In genomic region chr1:209703834-209704504, GRCh38 we compare ENCODE assay signal across 14 cellular contexts. TPM values are rescaled to one million over a fixed set of nuclear protein-coding genes. Genes with fewer than 3 reads are reported as not detected.
DNase-seq lines count a peak whose midpoint lies in the region; ATAC-seq, FAIRE-seq and TF ChIP-seq lines count a peak whose summit lies in the region.
"Had no signal": no experiment of that assay in that cellular context is flagged by ENCODE, and none has a peak within 500 bp of the region (broad histone marks: within the 10 kb centered on the region; RNA-seq: fewer than 3 reads in every experiment).

No MANE protein-coding gene starts in this region.

- TF ChIP-seq POLR2A in GM12878 (IDR thresholded peaks at IDR 0.05; ENCODE audit: low read depth, low read length) (no peak), esophagus squamous epithelium (IDR thresholded peaks at IDR 0.05) (no peak)

- FAIRE-seq in GM12878 (lab: Jason Lieb, UNC), result no peak
- FAIRE-seq: frontal cortex, H1, islet of Langerhans had no signal

- peak overlapping the region; percentile 53 for H3K4me2 ChIP-seq in GM12878 (ENCODE audit: control insufficient read depth, insufficient read depth)

- H3K36me3 ChIP-seq in GM12878 (ENCODE audit: control insufficient read depth in 2 of 2, insufficient read depth in 2 of 2, low read length in 1 of 2) (no peaks in the 10 kb centered on the region), esophagus squamous epithelium (no peaks in the 10 kb centered on the region)
- H3K36me3 ChIP-seq: suprapubic skin had no signal

- H3K4me3 ChIP-seq in GM12865 (ENCODE audit: low read depth, low read length), result no peak overlapping the region
- H3K4me3 ChIP-seq in GM12878, result no peak overlapping the region
- H3K4me3 ChIP-seq in esophagus squamous epithelium, result no peak overlapping the region

- no peaks in the 10 kb centered on the region for H3K79me2 ChIP-seq in GM12878 (ENCODE audit: control insufficient read depth, insufficient read depth, low read length)

- POLR2A ChIA-PET in GM12878 (lab: Charles Lee), result interaction anchor here (0.6 to 1.2 kb wide), 2 partner anchors 40 to 81 kb away, joined by 3 read pairs; no protein-coding TSS in a partner anchor

- H2AFZ ChIP-seq in GM12878 (ENCODE audit: control insufficient read depth, low read depth, low read length), result no peak overlapping the region

- ATAC-seq in GM18867 (IDR thresholded peaks at IDR 0.05; ENCODE audit: unreplicated experiment), result peak; percentile 71
- peak; percentile 75 for ATAC-seq in HG03378 (IDR thresholded peaks at IDR 0.05; ENCODE audit: unreplicated experiment)
- peak; percentile 55 for ATAC-seq in GM12878

- H4K20me1 ChIP-seq in GM12878 (ENCODE audit: control insufficient read depth, insufficient read depth), result no peaks in the 10 kb centered on the region

- H3K9me3 ChIP-seq in GM12878 (replicated peaks; ENCODE audit: control insufficient read depth, insufficient read depth, low read length) (no peaks in the 10 kb centered on the region), esophagus squamous epithelium (no peaks in the 10 kb centered on the region)
- H3K9me3 ChIP-seq: suprapubic skin had no signal

- no peak overlapping the region for H3K27ac ChIP-seq in GM12878 (ENCODE audit: control insufficient read depth, insufficient read depth)
- H3K27ac ChIP-seq in esophagus squamous epithelium, result peak overlapping the region in 1 of 4 donors; percentile 31

- intact Hi-C loops in GM12878 (cut with micrococcal nuclease; ENCODE audit: unreplicated experiment) (no loop called here), esophagus squamous epithelium (cut with DNase I) (no loop called here)

- 17% methylated on average over 6 of the region's 6 CpGs for WGBS in GM12878 (ENCODE audit: insufficient coverage, insufficient replicate concordance, low lambda C conversion rate, missing lambda C conversion rate)
- WGBS in esophagus squamous epithelium, 2 donors, result 51 to 71% methylated on average over 6 of the region's 6 CpGs

- SMC1A ChIA-PET in GM12878 (lab: Charles Lee; ENCODE audit: uncharacterized antibody, unreplicated experiment), result interaction anchor here (0.6 to 2.3 kb wide), 15 partner anchors 14 to 183 kb away, joined by 3 to 10 read pairs (median 4); partner anchors contain the start of gene G0S2

- BruUV-seq in GM12878 (replicated peaks; lab: Mats Ljungman, UMichigan), result no TSS peak

- peak; percentile 14 for DNase-seq in GM12865 (ENCODE audit: low read depth)
- no peak for DNase-seq in GM12878 (ENCODE audit: low read depth, low spot score)
- DNase-seq in DMS153 treated with DMSO at 0.1 percent for 48 hours (lab: John Stamatoyannopoulos, UW; ENCODE audit: unreplicated experiment), result no peak
- no peak for DNase-seq in NCI-H1694 treated with DMSO at 0.1 percent for 48 hours (lab: John Stamatoyannopoulos, UW)
- no peak for DNase-seq in esophagus squamous epithelium (lab: John Stamatoyannopoulos, UW)
- DNase-seq: activated CD8-positive, alpha-beta memory T cell treated with anti-CD3 and anti-CD28 coated beads, Interleukin-2, amount 50 U/mL, for 4 hours; effector CD8-positive, alpha-beta T cell; NCI-H526 treated with DMSO at 0.1 percent for 48 hours had no signal

- H3K9ac ChIP-seq in GM12878 (ENCODE audit: control insufficient read depth, insufficient read depth, low read length), result no peak overlapping the region

- TF ChIP-seq EP300 in GM12878 (IDR thresholded peaks at IDR 0.05; ENCODE audit: borderline replicate concordance in 1 of 2, control insufficient read depth in 1 of 2, low read depth in 2 of 2, low read length in 2 of 2), result no peak

- H3K27me3 ChIP-seq in GM12878 (replicated peaks in 1 of 2; ENCODE audit: control insufficient read depth in 2 of 2, insufficient read depth in 2 of 2, low read length in 1 of 2) (no peaks in the 10 kb centered on the region), esophagus squamous epithelium (no peaks in the 10 kb centered on the region)
- H3K27me3 ChIP-seq: suprapubic skin had no signal

- RAD21 ChIA-PET in GM12878 (lab: Charles Lee; ENCODE audit: unreplicated experiment), result interaction anchor here (0.6 to 2.5 kb wide), 13 partner anchors 11 to 129 kb away, joined by 3 to 11 read pairs (median 3); no protein-coding TSS in a partner anchor

- no peak for TF ChIP-seq CTCF in GM12865 (IDR thresholded peaks at IDR 0.05; ENCODE audit: insufficient read depth, low read depth, low read length, missing control alignments)
- no peak for TF ChIP-seq CTCF in GM12878 (IDR thresholded peaks at IDR 0.05 in 2 of 3, conservative IDR thresholded peaks at IDR 0.05 in 1 of 3; ENCODE audit: control insufficient read depth in 2 of 3, extremely low read depth in 1 of 3, insufficient read depth in 1 of 3, low read depth in 3 of 3, low read length in 3 of 3)
- TF ChIP-seq CTCF in esophagus squamous epithelium (IDR thresholded peaks at IDR 0.05), result no peak

- in situ Hi-C loops in GM12878 (cut with MboI), result no loop called here

- no peak for TF ChIP-seq RAD21 in GM12878 (IDR thresholded peaks at IDR 0.05; ENCODE audit: insufficient read depth, low read depth, low read length)

- peaks cover 3% of the 10 kb centered on the region; the same call in 1 of the 2 replicates for H3K4me1 ChIP-seq in GM12878 (ENCODE audit: control insufficient read depth, insufficient read depth, low read length)
- H3K4me1 ChIP-seq in esophagus squamous epithelium, result no peaks in the 10 kb centered on the region

- CTCF ChIA-PET in GM12878 (lab: Yijun Ruan, JAX), result interaction anchor here (0.6 to 4.6 kb wide), 13 partner anchors 10 to 138 kb away, joined by 3 to 27 read pairs (median 3); no protein-coding TSS in a partner anchor

RNA-seq across cellular contexts. Expression of gene HSD11B1, which starts 0.7 kb away (rescaled TPM):
- not detected in 2 replicates for total RNA-seq in GM12878 (2013; cell fraction: nucleolus; rRNA removed)
- total RNA-seq in GM12878 (2014; rRNA removed) (not detected in 2 replicates), GM12878 (2014; rRNA removed; fragmentation: Illumina TruSeq; extraction: Trizol) (not detected in 2 replicates), GM12878 (2021) (not detected in 2 replicates), esophagus squamous epithelium (1 to 10 TPM in 3 of 4 donors, not detected in 1; 1.5 to 5.9 (median 4.0) TPM)
- not detected for polyA plus RNA-seq in GM12878 (2011; ENCODE audit: low read depth)
- polyA plus RNA-seq in GM12878 (2011; rRNA removed) (0.10 and 0.15 TPM in 2 replicates), GM12878 (2014; fragmentation: Illumina TruSeq; extraction: Trizol) (not detected in 2 replicates), GM12878 (2014; fragmentation: Nextera tagmentation; extraction: Ambion mirVana) (under 1 TPM; 0.04 to 0.27 TPM), GM12878 (2014; rRNA removed) (0.05 TPM in 1 of 2 replicates, not detected in the other), GM12878 (2016; fragmentation: Nextera tagmentation; extraction: Ambion mirVana) (not detected)
- polyA plus RNA-seq in GM12878 (2011; cell fraction: cytosol; rRNA removed), result 0.07 TPM in 1 of 2 replicates, not detected in the other
- polyA plus RNA-seq in GM12878 (2011; cell fraction: nucleus; rRNA removed), result 0.13 TPM in 1 of 2 replicates, not detected in the other
- not detected in 2 replicates for polyA plus RNA-seq in GM12878 (2012)
- 0.26 TPM in 1 of 2 replicates, not detected in the other for polyA minus RNA-seq in GM12878 (2011; rRNA and poly(A)+ RNA removed)
- polyA minus RNA-seq in GM12878 (2011; cell fraction: cytosol; rRNA and poly(A)+ RNA removed), result not detected in 2 replicates
- polyA minus RNA-seq in GM12878 (2011; cell fraction: nucleus; rRNA and poly(A)+ RNA removed), result not detected in 2 replicates
- total RNA-seq: frontal cortex, H1 had no signal
- polyA plus RNA-seq: H1 had no signal

RNA-seq across cellular contexts. Expression of gene G0S2, which starts 28.8 kb away (rescaled TPM):
- 0.69 TPM in 1 of 2 replicates, not detected in the other for total RNA-seq in GM12878 (2013; cell fraction: nucleolus; rRNA removed)
- total RNA-seq in GM12878 (2014; rRNA removed), result 0.22 and 0.34 TPM in 2 replicates
- 0.18 TPM in 1 of 2 replicates, not detected in the other for total RNA-seq in GM12878 (2014; rRNA removed; fragmentation: Illumina TruSeq; extraction: Trizol)
- total RNA-seq in GM12878 (2021), result 0.24 and 0.51 TPM in 2 replicates
- not detected for polyA plus RNA-seq in GM12878 (2011; ENCODE audit: low read depth)
- polyA plus RNA-seq in GM12878 (2011; rRNA removed), result 0.13 and 0.26 TPM in 2 replicates
- 0.31 and 0.32 TPM in 2 replicates for polyA plus RNA-seq in GM12878 (2011; cell fraction: cytosol; rRNA removed)
- polyA plus RNA-seq in GM12878 (2011; cell fraction: nucleus; rRNA removed), result 0.18 TPM in 1 of 2 replicates, not detected in the other
- 1.2 and 3.6 TPM in 2 replicates for polyA plus RNA-seq in GM12878 (2012)
- polyA plus RNA-seq in GM12878 (2014; fragmentation: Illumina TruSeq; extraction: Trizol), result 0.13 TPM in 1 of 2 replicates, not detected in the other
- polyA plus RNA-seq in GM12878 (2014; fragmentation: Nextera tagmentation; extraction: Ambion mirVana), result under 1 TPM; 0.07 to 0.08 TPM
- polyA plus RNA-seq in GM12878 (2014; rRNA removed), result 0.26 TPM in 1 of 2 replicates, not detected in the other
- under 1 TPM; 0.20 to 0.48 TPM for polyA plus RNA-seq in GM12878 (2016; fragmentation: Nextera tagmentation; extraction: Ambion mirVana)
- polyA minus RNA-seq in GM12878 (2011; rRNA and poly(A)+ RNA removed), result not detected in 2 replicates
- polyA minus RNA-seq in GM12878 (2011; cell fraction: cytosol; rRNA and poly(A)+ RNA removed), result not detected in 2 replicates
- polyA minus RNA-seq in GM12878 (2011; cell fraction: nucleus; rRNA and poly(A)+ RNA removed), result not detected in 2 replicates
- total RNA-seq in esophagus squamous epithelium, result 10 to 100 TPM in 1 of 4 donors, 1 to 10 TPM in 3; 6.7 to 25.2 (median 7.1) TPM

RNA-seq across cellular contexts. Expression of gene LAMB3, which starts 51.7 kb away (rescaled TPM):
- total RNA-seq in GM12878 (2013; cell fraction: nucleolus; rRNA removed), result 1.8 and 2.5 TPM in 2 replicates
- 0.11 and 1.2 TPM in 2 replicates for total RNA-seq in GM12878 (2014; rRNA removed)
- total RNA-seq in GM12878 (2014; rRNA removed; fragmentation: Illumina TruSeq; extraction: Trizol), result 0.09 TPM in 2 replicates
- total RNA-seq in GM12878 (2021), result 0.31 and 0.64 TPM in 2 replicates
- polyA plus RNA-seq in GM12878 (2011; ENCODE audit: low read depth), result 0.14 TPM
- polyA plus RNA-seq in GM12878 (2011; rRNA removed), result 0.92 and 1.8 TPM in 2 replicates
- polyA plus RNA-seq in GM12878 (2011; cell fraction: cytosol; rRNA removed), result 2.2 and 2.6 TPM in 2 replicates
- polyA plus RNA-seq in GM12878 (2011; cell fraction: nucleus; rRNA removed), result 2.1 and 4.1 TPM in 2 replicates
- polyA plus RNA-seq in GM12878 (2012), result 0.44 and 0.65 TPM in 2 replicates
- 0.04 TPM in 1 of 2 replicates, not detected in the other for polyA plus RNA-seq in GM12878 (2014; fragmentation: Illumina TruSeq; extraction: Trizol)
- under 1 TPM in 1 of 2 experiments, not detected in 1; 0.04 TPM for polyA plus RNA-seq in GM12878 (2014; fragmentation: Nextera tagmentation; extraction: Ambion mirVana)
- 0.10 and 0.25 TPM in 2 replicates for polyA plus RNA-seq in GM12878 (2014; rRNA removed)
- polyA plus RNA-seq in GM12878 (2016; fragmentation: Nextera tagmentation; extraction: Ambion mirVana), result under 1 TPM; 0.10 to 0.19 TPM
- polyA minus RNA-seq in GM12878 (2011; rRNA and poly(A)+ RNA removed), result 1.6 and 2.9 TPM in 2 replicates
- polyA minus RNA-seq in GM12878 (2011; cell fraction: cytosol; rRNA and poly(A)+ RNA removed), result 2.3 and 2.5 TPM in 2 replicates
- 2.1 and 2.7 TPM in 2 replicates for polyA minus RNA-seq in GM12878 (2011; cell fraction: nucleus; rRNA and poly(A)+ RNA removed)
- 100 to 1,000 TPM in 3 of 4 donors, 10 to 100 TPM in 1; 65.4 to 121 (median 113) TPM for total RNA-seq in esophagus squamous epithelium

RNA-seq across cellular contexts. Expression of gene TRAF3IP3, which starts 51.9 kb away (rescaled TPM):
- total RNA-seq in GM12878 (2013; cell fraction: nucleolus; rRNA removed), result 130 and 146 TPM in 2 replicates
- total RNA-seq in GM12878 (2014; rRNA removed) (57.0 and 61.6 TPM in 2 replicates), GM12878 (2014; rRNA removed; fragmentation: Illumina TruSeq; extraction: Trizol) (78.2 and 81.8 TPM in 2 replicates), GM12878 (2021) (62.6 and 67.5 TPM in 2 replicates), esophagus squamous epithelium (10 to 100 TPM in 1 of 4 donors, 1 to 10 TPM in 3; 1.2 to 10.3 (median 1.9) TPM)
- polyA plus RNA-seq in GM12878 (2011; ENCODE audit: low read depth), result 53.6 TPM
- polyA plus RNA-seq in GM12878 (2011; rRNA removed) (119 and 148 TPM in 2 replicates), GM12878 (2014; fragmentation: Illumina TruSeq; extraction: Trizol) (88.2 and 103 TPM in 2 replicates), GM12878 (2014; fragmentation: Nextera tagmentation; extraction: Ambion mirVana) (100 to 1,000 TPM; 117 to 121 TPM), GM12878 (2014; rRNA removed) (64.3 and 83.5 TPM in 2 replicates), GM12878 (2016; fragmentation: Nextera tagmentation; extraction: Ambion mirVana) (100 to 1,000 TPM; 105 to 115 TPM)
- polyA plus RNA-seq in GM12878 (2011; cell fraction: cytosol; rRNA removed), result 74.9 and 86.1 TPM in 2 replicates
- 263 and 305 TPM in 2 replicates for polyA plus RNA-seq in GM12878 (2011; cell fraction: nucleus; rRNA removed)
- 66.3 and 74.1 TPM in 2 replicates for polyA plus RNA-seq in GM12878 (2012)
- 73.3 and 83.2 TPM in 2 replicates for polyA minus RNA-seq in GM12878 (2011; rRNA and poly(A)+ RNA removed)
- 22.2 and 25.5 TPM in 2 replicates for polyA minus RNA-seq in GM12878 (2011; cell fraction: cytosol; rRNA and poly(A)+ RNA removed)
- 105 and 127 TPM in 2 replicates for polyA minus RNA-seq in GM12878 (2011; cell fraction: nucleus; rRNA and poly(A)+ RNA removed)
- total RNA-seq: H1 had no signal
- polyA plus RNA-seq: H1 had no signal

Comparison
In these comparisons a context has a peak if more than half of its experiments do, and no peak if none do; other contexts are left out.
1. RNA of gene G0S2, which starts 28.8 kb away (total RNA-seq): 6.7 to 25.2 TPM in esophagus squamous epithelium; 0.18 to 0.69 TPM in GM12878; every median in the first group is over 4 times any median in the second.
2. RNA of gene LAMB3, which starts 51.7 kb away (total RNA-seq): 65.4 to 121 TPM in esophagus squamous epithelium; 0.09 to 2.5 TPM in GM12878; every median in the first group is over 10 times any median in the second.
3. Peak in every context shown above with its lines, with median percentiles within 50 percentile points of each other: ATAC-seq.